In the genomic region with DNA sequence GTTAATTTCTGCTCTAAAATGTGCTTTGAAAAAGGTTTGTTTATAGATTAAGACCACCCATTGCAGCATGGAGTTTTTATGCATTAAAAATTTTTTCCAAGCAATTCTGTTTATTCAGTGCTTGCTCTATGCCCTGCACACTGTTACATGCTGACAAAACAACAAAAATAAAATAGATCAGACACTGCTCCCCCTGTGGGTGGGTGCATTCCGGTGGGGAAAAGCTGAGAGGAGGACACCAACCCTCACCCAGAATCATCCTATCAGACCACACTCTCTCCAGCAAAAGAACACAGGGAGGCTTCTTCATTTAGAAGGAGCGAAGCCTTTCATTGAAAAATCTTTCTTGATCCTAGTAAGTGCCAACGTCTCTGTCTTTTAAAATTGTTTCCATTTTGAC, we compare ENCODE assay signal across 2 cellular contexts.
TF ChIP-seq lines count a peak whose summit lies in the region.

No MANE protein-coding gene starts in this region.

TF ChIP-seq in GM23338, 12 proteins besides CTCF, POLR2A, EP300 and RAD21 (continued from another document):
- TF ChIP-seq, protein P1, sequence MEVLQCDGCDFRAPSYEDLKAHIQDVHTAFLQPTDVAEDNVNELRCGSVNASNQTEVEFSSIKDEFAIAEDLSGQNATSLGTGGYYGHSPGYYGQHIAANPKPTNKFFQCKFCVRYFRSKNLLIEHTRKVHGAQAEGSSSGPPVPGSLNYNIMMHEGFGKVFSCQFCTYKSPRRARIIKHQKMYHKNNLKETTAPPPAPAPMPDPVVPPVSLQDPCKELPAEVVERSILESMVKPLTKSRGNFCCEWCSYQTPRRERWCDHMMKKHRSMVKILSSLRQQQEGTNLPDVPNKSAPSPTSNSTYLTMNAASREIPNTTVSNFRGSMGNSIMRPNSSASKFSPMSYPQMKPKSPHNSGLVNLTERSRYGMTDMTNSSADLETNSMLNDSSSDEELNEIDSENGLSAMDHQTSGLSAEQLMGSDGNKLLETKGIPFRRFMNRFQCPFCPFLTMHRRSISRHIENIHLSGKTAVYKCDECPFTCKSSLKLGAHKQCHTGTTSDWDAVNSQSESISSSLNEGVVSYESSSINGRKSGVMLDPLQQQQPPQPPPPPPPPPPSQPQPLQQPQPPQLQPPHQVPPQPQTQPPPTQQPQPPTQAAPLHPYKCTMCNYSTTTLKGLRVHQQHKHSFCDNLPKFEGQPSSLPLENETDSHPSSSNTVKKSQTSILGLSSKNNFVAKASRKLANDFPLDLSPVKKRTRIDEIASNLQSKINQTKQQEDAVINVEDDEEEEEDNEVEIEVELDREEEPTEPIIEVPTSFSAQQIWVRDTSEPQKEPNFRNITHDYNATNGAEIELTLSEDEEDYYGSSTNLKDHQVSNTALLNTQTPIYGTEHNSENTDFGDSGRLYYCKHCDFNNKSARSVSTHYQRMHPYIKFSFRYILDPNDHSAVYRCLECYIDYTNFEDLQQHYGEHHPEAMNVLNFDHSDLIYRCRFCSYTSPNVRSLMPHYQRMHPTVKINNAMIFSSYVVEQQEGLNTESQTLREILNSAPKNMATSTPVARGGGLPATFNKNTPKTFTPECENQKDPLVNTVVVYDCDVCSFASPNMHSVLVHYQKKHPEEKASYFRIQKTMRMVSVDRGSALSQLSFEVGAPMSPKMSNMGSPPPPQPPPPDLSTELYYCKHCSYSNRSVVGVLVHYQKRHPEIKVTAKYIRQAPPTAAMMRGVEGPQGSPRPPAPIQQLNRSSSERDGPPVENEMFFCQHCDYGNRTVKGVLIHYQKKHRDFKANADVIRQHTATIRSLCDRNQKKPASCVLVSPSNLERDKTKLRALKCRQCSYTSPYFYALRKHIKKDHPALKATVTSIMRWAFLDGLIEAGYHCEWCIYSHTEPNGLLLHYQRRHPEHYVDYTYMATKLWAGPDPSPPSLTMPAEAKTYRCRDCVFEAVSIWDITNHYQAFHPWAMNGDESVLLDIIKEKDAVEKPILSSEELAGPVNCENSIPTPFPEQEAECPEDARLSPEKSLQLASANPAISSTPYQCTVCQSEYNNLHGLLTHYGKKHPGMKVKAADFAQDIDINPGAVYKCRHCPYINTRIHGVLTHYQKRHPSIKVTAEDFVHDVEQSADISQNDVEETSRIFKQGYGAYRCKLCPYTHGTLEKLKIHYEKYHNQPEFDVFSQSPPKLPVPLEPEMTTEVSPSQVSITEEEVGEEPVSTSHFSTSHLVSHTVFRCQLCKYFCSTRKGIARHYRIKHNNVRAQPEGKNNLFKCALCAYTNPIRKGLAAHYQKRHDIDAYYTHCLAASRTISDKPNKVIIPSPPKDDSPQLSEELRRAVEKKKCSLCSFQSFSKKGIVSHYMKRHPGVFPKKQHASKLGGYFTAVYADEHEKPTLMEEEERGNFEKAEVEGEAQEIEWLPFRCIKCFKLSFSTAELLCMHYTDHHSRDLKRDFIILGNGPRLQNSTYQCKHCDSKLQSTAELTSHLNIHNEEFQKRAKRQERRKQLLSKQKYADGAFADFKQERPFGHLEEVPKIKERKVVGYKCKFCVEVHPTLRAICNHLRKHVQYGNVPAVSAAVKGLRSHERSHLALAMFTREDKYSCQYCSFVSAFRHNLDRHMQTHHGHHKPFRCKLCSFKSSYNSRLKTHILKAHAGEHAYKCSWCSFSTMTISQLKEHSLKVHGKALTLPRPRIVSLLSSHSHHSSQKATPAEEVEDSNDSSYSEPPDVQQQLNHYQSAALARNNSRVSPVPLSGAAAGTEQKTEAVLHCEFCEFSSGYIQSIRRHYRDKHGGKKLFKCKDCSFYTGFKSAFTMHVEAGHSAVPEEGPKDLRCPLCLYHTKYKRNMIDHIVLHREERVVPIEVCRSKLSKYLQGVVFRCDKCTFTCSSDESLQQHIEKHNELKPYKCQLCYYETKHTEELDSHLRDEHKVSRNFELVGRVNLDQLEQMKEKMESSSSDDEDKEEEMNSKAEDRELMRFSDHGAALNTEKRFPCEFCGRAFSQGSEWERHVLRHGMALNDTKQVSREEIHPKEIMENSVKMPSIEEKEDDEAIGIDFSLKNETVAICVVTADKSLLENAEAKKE (CRISPR knock-in tag; IDR thresholded peaks at IDR 0.05) = no peak
- TF ChIP-seq JUNB (IDR thresholded peaks at IDR 0.05; ENCODE audit: unreplicated experiment) (no peak), ZNF331 (CRISPR knock-in tag; IDR thresholded peaks at IDR 0.05; ENCODE audit: low read depth) (no peak), ZNF114 (CRISPR knock-in tag; IDR thresholded peaks at IDR 0.05) (no peak), NANOG (IDR thresholded peaks at IDR 0.05; ENCODE audit: borderline replicate concordance) (no peak), STAT1 (IDR thresholded peaks at IDR 0.05; ENCODE audit: unreplicated experiment) (no peak), EZH2 (IDR thresholded peaks at IDR 0.05; ENCODE audit: low read depth, unreplicated experiment) (no peak)
- TF ChIP-seq, protein P2, sequence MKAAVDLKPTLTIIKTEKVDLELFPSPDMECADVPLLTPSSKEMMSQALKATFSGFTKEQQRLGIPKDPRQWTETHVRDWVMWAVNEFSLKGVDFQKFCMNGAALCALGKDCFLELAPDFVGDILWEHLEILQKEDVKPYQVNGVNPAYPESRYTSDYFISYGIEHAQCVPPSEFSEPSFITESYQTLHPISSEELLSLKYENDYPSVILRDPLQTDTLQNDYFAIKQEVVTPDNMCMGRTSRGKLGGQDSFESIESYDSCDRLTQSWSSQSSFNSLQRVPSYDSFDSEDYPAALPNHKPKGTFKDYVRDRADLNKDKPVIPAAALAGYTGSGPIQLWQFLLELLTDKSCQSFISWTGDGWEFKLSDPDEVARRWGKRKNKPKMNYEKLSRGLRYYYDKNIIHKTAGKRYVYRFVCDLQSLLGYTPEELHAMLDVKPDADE (IDR thresholded peaks at IDR 0.05) = no peak
- TF ChIP-seq, protein P3, sequence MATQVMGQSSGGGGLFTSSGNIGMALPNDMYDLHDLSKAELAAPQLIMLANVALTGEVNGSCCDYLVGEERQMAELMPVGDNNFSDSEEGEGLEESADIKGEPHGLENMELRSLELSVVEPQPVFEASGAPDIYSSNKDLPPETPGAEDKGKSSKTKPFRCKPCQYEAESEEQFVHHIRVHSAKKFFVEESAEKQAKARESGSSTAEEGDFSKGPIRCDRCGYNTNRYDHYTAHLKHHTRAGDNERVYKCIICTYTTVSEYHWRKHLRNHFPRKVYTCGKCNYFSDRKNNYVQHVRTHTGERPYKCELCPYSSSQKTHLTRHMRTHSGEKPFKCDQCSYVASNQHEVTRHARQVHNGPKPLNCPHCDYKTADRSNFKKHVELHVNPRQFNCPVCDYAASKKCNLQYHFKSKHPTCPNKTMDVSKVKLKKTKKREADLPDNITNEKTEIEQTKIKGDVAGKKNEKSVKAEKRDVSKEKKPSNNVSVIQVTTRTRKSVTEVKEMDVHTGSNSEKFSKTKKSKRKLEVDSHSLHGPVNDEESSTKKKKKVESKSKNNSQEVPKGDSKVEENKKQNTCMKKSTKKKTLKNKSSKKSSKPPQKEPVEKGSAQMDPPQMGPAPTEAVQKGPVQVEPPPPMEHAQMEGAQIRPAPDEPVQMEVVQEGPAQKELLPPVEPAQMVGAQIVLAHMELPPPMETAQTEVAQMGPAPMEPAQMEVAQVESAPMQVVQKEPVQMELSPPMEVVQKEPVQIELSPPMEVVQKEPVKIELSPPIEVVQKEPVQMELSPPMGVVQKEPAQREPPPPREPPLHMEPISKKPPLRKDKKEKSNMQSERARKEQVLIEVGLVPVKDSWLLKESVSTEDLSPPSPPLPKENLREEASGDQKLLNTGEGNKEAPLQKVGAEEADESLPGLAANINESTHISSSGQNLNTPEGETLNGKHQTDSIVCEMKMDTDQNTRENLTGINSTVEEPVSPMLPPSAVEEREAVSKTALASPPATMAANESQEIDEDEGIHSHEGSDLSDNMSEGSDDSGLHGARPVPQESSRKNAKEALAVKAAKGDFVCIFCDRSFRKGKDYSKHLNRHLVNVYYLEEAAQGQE (IDR thresholded peaks at IDR 0.05; ENCODE audit: unreplicated experiment) = no peak

TF ChIP-seq in HEK293T, 16 proteins besides CTCF, POLR2A, EP300 and RAD21 (continued from another document):
- TF ChIP-seq, protein P4, sequence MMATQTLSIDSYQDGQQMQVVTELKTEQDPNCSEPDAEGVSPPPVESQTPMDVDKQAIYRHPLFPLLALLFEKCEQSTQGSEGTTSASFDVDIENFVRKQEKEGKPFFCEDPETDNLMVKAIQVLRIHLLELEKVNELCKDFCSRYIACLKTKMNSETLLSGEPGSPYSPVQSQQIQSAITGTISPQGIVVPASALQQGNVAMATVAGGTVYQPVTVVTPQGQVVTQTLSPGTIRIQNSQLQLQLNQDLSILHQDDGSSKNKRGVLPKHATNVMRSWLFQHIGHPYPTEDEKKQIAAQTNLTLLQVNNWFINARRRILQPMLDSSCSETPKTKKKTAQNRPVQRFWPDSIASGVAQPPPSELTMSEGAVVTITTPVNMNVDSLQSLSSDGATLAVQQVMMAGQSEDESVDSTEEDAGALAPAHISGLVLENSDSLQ (IDR thresholded peaks at IDR 0.05) = no peak
- TF ChIP-seq LEF1 (IDR thresholded peaks at IDR 0.05; ENCODE audit: borderline replicate concordance) (no peak), SP1 (IDR thresholded peaks at IDR 0.05) (no peak)
